In genomic region chr2:62794791-62795190, GRCh38 we compare ENCODE assay signal across 12 cellular contexts.
DNase-seq lines count a peak whose midpoint lies in the region; TF ChIP-seq lines count a peak whose summit lies in the region.
"Had no signal": no experiment of that assay in that cellular context is flagged by ENCODE, and none has a peak within 500 bp of the region (broad histone marks: within the 10 kb centered on the region; RNA-seq: fewer than 3 reads in every experiment).

No MANE protein-coding gene starts in this region.

- H3K4me3 ChIP-seq in WERI-Rb-1 (ENCODE audit: low read depth, low read length), result no peak overlapping the region

- H3K9me3 ChIP-seq in WERI-Rb-1 (ENCODE audit: severe bottlenecking), result no peaks in the 10 kb centered on the region

- no peaks in the 10 kb centered on the region for H3K36me3 ChIP-seq in WERI-Rb-1

- TF ChIP-seq CTCF in RWPE1 (conservative IDR thresholded peaks at IDR 0.05; ENCODE audit: low read depth) (no peak), WERI-Rb-1 (IDR thresholded peaks at IDR 0.05; ENCODE audit: low read depth, low read length) (no peak)

- POLR2A ChIA-PET in RWPE1 (lab: Yijun Ruan, JAX; ENCODE audit: low non-redundant PET), result no interaction called here

- H3K27ac ChIP-seq in RWPE1, result no peak overlapping the region
- H3K27ac ChIP-seq in WERI-Rb-1, result no peak overlapping the region
- H3K27ac ChIP-seq: parathyroid adenoma had no signal

- H3K27me3 ChIP-seq in WERI-Rb-1 (ENCODE audit: insufficient read depth, low read depth, severe bottlenecking), result no peaks in the 10 kb centered on the region

- DNase-seq in DMS153 (lab: John Stamatoyannopoulos, UW) (peak; percentile 9), DMS153 treated with DMSO at 0.1 percent for 48 hours (lab: John Stamatoyannopoulos, UW; ENCODE audit: unreplicated experiment) (no peak), NCI-H69 (lab: John Stamatoyannopoulos, UW) (peak; percentile 68), epidermal melanocyte (ENCODE audit: insufficient read length, low spot score) (peak; percentile 42), pulmonary artery endothelial cell (ENCODE audit: low read depth, low spot score) (peak; percentile 22), RWPE1 (ENCODE audit: low spot score) (no peak), T-helper 2 cell (no peak), WERI-Rb-1 (no peak)
- DNase-seq: activated CD4-positive, CD25-positive, alpha-beta regulatory T cell treated with anti-CD3 and anti-CD28 coated beads, Interleukin-2, amount 50 U/mL, for 72 hours; glutamatergic neuron; NCI-H524 had no signal

- CTCF ChIA-PET in RWPE1 (lab: Yijun Ruan, JAX), result no interaction called here

Comparison
In these comparisons a context has a peak if more than half of its experiments do, and no peak if none do; other contexts are left out.
1. DNase-seq: peak in DMS153 (single experiment), NCI-H69 (single experiment), epidermal melanocyte (single experiment) and pulmonary artery endothelial cell (single experiment); none in DMS153 treated with DMSO at 0.1 percent for 48 hours (single experiment), RWPE1 (single experiment), T-helper 2 cell (0 of 5) and WERI-Rb-1 (single experiment).